8 cellular contexts compared by ENCODE assay signal in genomic region chr14:46008348-46008747, GRCh38.
"Had no signal": no experiment of that assay in that cellular context is flagged by ENCODE, and none has a peak within 500 bp of the region (broad histone marks: within the 10 kb centered on the region; RNA-seq: fewer than 3 reads in every experiment).

No MANE protein-coding gene starts in this region.

- H3K4me2 ChIP-seq: GM23338, KMS-11 had no signal

- H3K4me3 ChIP-seq: GM23338 had no signal

- ATAC-seq: GM23338, HepG2 had no signal

- H2AFZ ChIP-seq: GM23338 had no signal

- H3K9ac ChIP-seq: KMS-11 had no signal

- FAIRE-seq: H1, H54, HepG2 had no signal

- DNase-seq: H9, HCEC 1CT, KBM-7 had no signal

- H3K27ac ChIP-seq: KMS-11 had no signal
